8 cellular contexts compared by ENCODE assay signal in genomic region chr10:35126530-35127288, GRCh38. TPM values are rescaled to one million over a fixed set of nuclear protein-coding genes. Genes with fewer than 3 reads are reported as not detected.
DNase-seq lines count a peak whose midpoint lies in the region; ATAC-seq and TF ChIP-seq lines count a peak whose summit lies in the region.

TSS of gene CREM (plus strand) at chr10:35126846. CDS start at chr10:35137836, 10,990 bp downstream.

- peaks cover 39% of the 10 kb centered on the region for H3K4me1 Mint-ChIP-seq in activated T-helper 17 cell treated with anti-CD3 and anti-CD28 coated beads, Interleukin-2, amount 50 U/mL, for 72 hours
- H3K4me1 Mint-ChIP-seq in natural killer cell = peaks cover 24% of the 10 kb centered on the region in 2 donors

- H3K27me3 Mint-ChIP-seq in activated T-helper 17 cell treated with anti-CD3 and anti-CD28 coated beads, Interleukin-2, amount 50 U/mL, for 72 hours = no peaks in the 10 kb centered on the region
- H3K27me3 Mint-ChIP-seq in natural killer cell (ENCODE audit: low read depth in 2 of 2) = no peaks in the 10 kb centered on the region

- DNase-seq in ELF-1 (ENCODE audit: low read depth, low spot score) = peak; percentile 95
- peak; percentile 95 for DNase-seq in GOT3 (lab: John Stamatoyannopoulos, UW)
- peak; percentile 96 for DNase-seq in RPMI8226
- peak; percentile 94 for DNase-seq in fibroblast of mammary gland (ENCODE audit: low read depth)
- peak; percentile 98 for DNase-seq in natural killer cell
- DNase-seq in stimulated activated naive CD4-positive, alpha-beta T cell treated with Interleukin-2 at 50 U/mL for 16 hours (lab: John Stamatoyannopoulos, UW) = peak; percentile 99

- peak within 1 kb of the TSS; percentile 96 for H3K27ac Mint-ChIP-seq in activated T-helper 17 cell treated with anti-CD3 and anti-CD28 coated beads, Interleukin-2, amount 50 U/mL, for 72 hours
- peak within 1 kb of the TSS; percentile 97 to 98 for H3K27ac Mint-ChIP-seq in natural killer cell

- intact Hi-C loops in natural killer cell (cut with micrococcal nuclease) = loop anchor here (1.0 to 10.0 kb wide), 5 partner anchors 36 to 518 kb away; partner anchors contain the start of genes CUL2 and FZD8

- peak; percentile 88 for TF ChIP-seq CTCF in LNCAP (IDR thresholded peaks at IDR 0.05)
- TF ChIP-seq CTCF in fibroblast of mammary gland (conservative IDR thresholded peaks at IDR 0.05; ENCODE audit: control insufficient read depth, insufficient read depth, low read depth, low read length) = peak; percentile 58
- peak; percentile 72 for TF ChIP-seq CTCF in natural killer cell (IDR thresholded peaks at IDR 0.05)

- peak within 1 kb of the TSS; percentile 87 for H3K4me3 Mint-ChIP-seq in activated T-helper 17 cell treated with anti-CD3 and anti-CD28 coated beads, Interleukin-2, amount 50 U/mL, for 72 hours
- H3K4me3 Mint-ChIP-seq in natural killer cell = peak within 1 kb of the TSS; percentile 93

- H3K9me3 Mint-ChIP-seq in activated T-helper 17 cell treated with anti-CD3 and anti-CD28 coated beads, Interleukin-2, amount 50 U/mL, for 72 hours = no peaks in the 10 kb centered on the region
- no peaks in the 10 kb centered on the region for H3K9me3 Mint-ChIP-seq in natural killer cell

- ATAC-seq in activated T-helper 17 cell treated with anti-CD3 and anti-CD28 coated beads, Interleukin-2, amount 50 U/mL, for 72 hours (replicated peaks) = peak; percentile 80
- ATAC-seq in natural killer cell = peak; percentile 81 to 94 (median 83)

- peak within 1 kb of the TSS; percentile 84 for H3K4me3 ChIP-seq in fibroblast of mammary gland (ENCODE audit: control insufficient read depth, low read depth, low read length)

- peaks cover 23% of the 10 kb centered on the region for H3K36me3 Mint-ChIP-seq in activated T-helper 17 cell treated with anti-CD3 and anti-CD28 coated beads, Interleukin-2, amount 50 U/mL, for 72 hours (ENCODE audit: low read depth)
- no peaks in the 10 kb centered on the region for H3K36me3 Mint-ChIP-seq in natural killer cell

RNA-seq across cellular contexts. Expression of gene CREM, which starts in this region (rescaled TPM):
- 100 to 1,000 TPM; 126 to 150 TPM for total RNA-seq in activated T-helper 17 cell treated with anti-CD3 and anti-CD28 coated beads, Interleukin-2, amount 50 U/mL, for 72 hours
- 10 to 100 TPM; 48.0 to 64.3 (median 54.6) TPM for total RNA-seq in natural killer cell

Comparison
In these comparisons a context has a peak if more than half of its experiments do, and no peak if none do; other contexts are left out.
1. Peak in every context shown above with its lines: DNase-seq, ATAC-seq and H3K4me3 ChIP-seq.